ENCODE assay signal across 9 cellular contexts in the genomic region with DNA sequence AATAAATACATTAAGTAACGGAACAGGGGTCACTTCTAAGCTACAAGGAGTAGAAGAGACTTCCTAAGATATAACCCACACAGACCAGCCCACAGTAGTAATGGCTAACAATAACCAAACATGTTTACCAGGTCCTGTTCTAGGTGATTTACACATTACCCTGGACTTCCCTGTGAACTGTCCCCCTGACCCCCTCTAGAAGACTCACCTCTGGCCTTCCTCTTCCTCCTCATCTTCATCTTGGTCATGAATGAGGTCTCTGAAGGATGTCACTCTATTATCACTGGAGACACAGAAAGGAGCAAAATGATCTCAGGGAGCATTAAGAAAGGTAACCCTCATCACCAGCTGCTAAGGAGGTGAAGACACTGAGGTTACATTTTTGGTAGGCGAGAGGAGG. TPM values are rescaled to one million over a fixed set of nuclear protein-coding genes. Genes with fewer than 3 reads are reported as not detected.
"Had no signal": no experiment of that assay in that cellular context is flagged by ENCODE, and none has a peak within 500 bp of the region (broad histone marks: within the 10 kb centered on the region; RNA-seq: fewer than 3 reads in every experiment).

No MANE protein-coding gene starts in this region.

- DNase-seq: GDM1, GF-D8 had no signal

- FAIRE-seq: G401.6, GM12878, GM12891, GM12892, GM18507, GM19239 had no signal

- ATAC-seq: GM12878 had no signal

- H3K4me3 ChIP-seq: GM12878 had no signal

RNA-seq across cellular contexts. Expression of a gene that starts 33.2 kb away (rescaled TPM):
- total RNA-seq: G401, GM12878 had no signal
- polyA plus RNA-seq: GM12878 had no signal
